10 cellular contexts compared by ENCODE assay signal in the genomic region with DNA sequence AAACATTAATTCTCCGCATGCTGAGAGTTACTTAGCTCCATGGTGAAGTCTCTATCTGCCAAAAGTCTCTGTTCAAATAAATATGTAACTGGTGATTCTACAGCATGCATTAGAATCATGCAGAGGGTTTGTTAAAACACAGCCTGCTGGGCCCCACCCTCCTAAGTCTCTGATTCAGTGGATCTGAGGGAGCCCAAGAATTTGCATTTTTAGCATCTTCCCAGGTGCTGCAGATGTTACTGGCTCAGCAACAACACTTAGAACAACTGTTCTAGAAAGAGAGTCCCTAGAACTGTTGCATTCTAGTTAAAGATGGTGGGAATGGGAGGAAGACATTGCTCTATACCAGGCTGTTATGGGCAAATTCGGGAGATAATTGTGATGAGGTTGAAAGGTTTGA.
"Had no signal": no experiment of that assay in that cellular context is flagged by ENCODE, and none has a peak within 500 bp of the region (broad histone marks: within the 10 kb centered on the region; RNA-seq: fewer than 3 reads in every experiment).

No MANE protein-coding gene starts in this region.

- H3K4me2 ChIP-seq: KMS-11 had no signal

- H3K27ac ChIP-seq: KMS-11 had no signal

- H3K9ac ChIP-seq: KMS-11 had no signal

- ATAC-seq: HepG2 had no signal

- H3K9me3 Mint-ChIP-seq: IgD-negative memory B cell had no signal

- FAIRE-seq: HepG2, HTR-8/SVneo had no signal

- H3K4me3 Mint-ChIP-seq: H9, HFFc6, IgD-negative memory B cell had no signal

- H3K4me1 Mint-ChIP-seq: IgD-negative memory B cell had no signal

- DNase-seq: GOT3, H9, HCEC 1CT, HFFc6, Karpas-422, KBM-7 had no signal

- H3K27ac Mint-ChIP-seq: HFFc6 had no signal

- H3K36me3 Mint-ChIP-seq: IgD-negative memory B cell had no signal
